ENCODE assay signal across 14 cellular contexts in the genomic region with DNA sequence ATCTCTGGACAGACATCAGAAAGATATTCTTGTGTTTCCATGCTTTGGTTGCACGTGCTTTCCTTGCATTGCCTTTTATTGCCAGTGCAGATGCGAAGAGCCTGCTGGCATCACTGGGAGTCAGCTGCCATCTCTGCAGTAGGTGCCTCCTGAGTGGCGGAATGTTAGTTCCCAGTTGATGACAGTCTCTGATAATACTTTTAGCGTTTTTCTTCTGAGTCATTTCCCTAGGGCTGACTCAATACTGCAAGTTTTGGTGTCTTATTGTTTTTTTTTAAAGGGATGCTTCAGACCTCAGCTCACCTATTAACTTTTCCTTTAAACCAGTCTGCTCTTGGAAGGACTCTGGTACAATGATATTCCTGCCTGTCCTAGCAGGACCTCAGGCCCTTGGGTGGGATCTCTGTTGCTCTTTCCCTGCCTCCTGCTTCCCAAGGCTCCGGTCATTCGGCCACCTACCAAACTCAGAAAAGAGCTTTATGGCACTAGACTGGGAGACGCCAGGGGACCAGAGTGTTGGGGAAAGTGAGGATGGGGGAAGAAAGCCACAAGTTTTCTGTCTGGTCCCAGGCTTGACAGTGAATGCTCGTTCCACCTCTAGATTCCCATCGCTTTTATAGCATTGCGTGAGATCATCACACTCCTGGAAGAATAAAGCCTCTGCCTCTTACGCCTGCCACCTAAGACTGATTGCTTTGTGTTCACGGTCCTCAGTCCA.
DNase-seq lines count a peak whose midpoint lies in the region; ATAC-seq, FAIRE-seq and TF ChIP-seq lines count a peak whose summit lies in the region.
"Had no signal": no experiment of that assay in that cellular context is flagged by ENCODE, and none has a peak within 500 bp of the region (broad histone marks: within the 10 kb centered on the region; RNA-seq: fewer than 3 reads in every experiment).

No MANE protein-coding gene starts in this region.

- CTCF ChIA-PET in BJ (lab: Yijun Ruan, JAX) (interaction anchor here (0.7 to 1.0 kb wide), 2 partner anchors 58 to 91 kb away, joined by 3 read pairs; no protein-coding TSS in a partner anchor), K562 (lab: Yijun Ruan, JAX; ENCODE audit: low intra/inter-chr PET ratio) (no interaction called here)

- no peak for ATAC-seq in K562
- no peak for ATAC-seq in GM21717 (IDR thresholded peaks at IDR 0.05; ENCODE audit: unreplicated experiment)
- ATAC-seq in HG03095 (IDR thresholded peaks at IDR 0.05; ENCODE audit: unreplicated experiment) = no peak
- ATAC-seq: heart left ventricle, T-cell had no signal

- H2AFZ ChIP-seq in K562 (ENCODE audit: low read depth, low read length) = no peak overlapping the region

- FAIRE-seq in K562 (lab: Jason Lieb, UNC) = no peak

- H3K4me3 ChIP-seq in BJ (ENCODE audit: low read depth, low read length) (no peak overlapping the region), K562 (no peak overlapping the region)
- H3K4me3 ChIP-seq: heart left ventricle, sigmoid colon had no signal

- TF ChIP-seq RAD21 in K562 (CRISPR knock-in tag; conservative IDR thresholded peaks at IDR 0.05 in 1 of 2, IDR thresholded peaks at IDR 0.05 in 1 of 2) = no peak

- TF ChIP-seq POLR2A in K562 (conservative IDR thresholded peaks at IDR 0.05) = no peak

- no peaks in the 10 kb centered on the region for H3K9me3 ChIP-seq in K562 (replicated peaks; ENCODE audit: control insufficient read depth, insufficient read depth, low read depth, low read length)
- H3K9me3 ChIP-seq: Caco-2 had no signal

- TF ChIP-seq CTCF in BJ (IDR thresholded peaks at IDR 0.05; ENCODE audit: insufficient read depth, low read depth, low read length) = no peak
- no peak for TF ChIP-seq CTCF in K562 (IDR thresholded peaks at IDR 0.05 in 2 of 3, conservative IDR thresholded peaks at IDR 0.05 in 1 of 3; ENCODE audit: insufficient read depth in 2 of 3, low read depth in 1 of 3, low read length in 3 of 3)

- no peaks in the 10 kb centered on the region for H3K9me1 ChIP-seq in K562 (ENCODE audit: control insufficient read depth, insufficient read depth, low read length)

- POLR2A ChIA-PET in BJ (lab: Charles Lee) (no interaction called here), K562 (lab: Yijun Ruan, JAX) (interaction anchor here (0.6 kb wide), 1 partner anchor 10 kb away, joined by 3 read pairs; no protein-coding TSS in a partner anchor)

- no peak for TF ChIP-seq EP300 in K562 (IDR thresholded peaks at IDR 0.05; ENCODE audit: low read length)

- H3K79me2 ChIP-seq in K562 (ENCODE audit: control insufficient read depth, insufficient read depth, low read length) = no peaks in the 10 kb centered on the region

- no peaks in the 10 kb centered on the region; the same call in 1 of the 2 replicates for H4K20me1 ChIP-seq in K562 (replicated peaks; ENCODE audit: control insufficient read depth, insufficient read depth, low read length)

- no TSS peak for BruUV-seq in K562 (replicated peaks; lab: Mats Ljungman, UMichigan)

- H3K27me3 ChIP-seq in BJ (ENCODE audit: control insufficient read depth, insufficient read depth, low read length) = no peaks in the 10 kb centered on the region
- 0 out of 5 replicates have a peak, but pooled peaks cover 4 to 6% of the 10 kb centered on the region in 2 experiments for H3K27me3 ChIP-seq in K562 (ENCODE audit: control insufficient read depth in 2 of 2, insufficient read depth in 2 of 2, low read length in 2 of 2)
- H3K27me3 ChIP-seq: heart left ventricle had no signal

- DNase-seq in BJ (ENCODE audit: low read depth) (peak; percentile 69), HT1080 (ENCODE audit: low read depth) (peak; percentile 96), K562 (ENCODE audit: extremely low read depth in 1 of 4, low spot score in 3 of 4) (no peak), kidney tubule cell (ENCODE audit: low spot score) (peak; percentile 90), HuH-7 (ENCODE audit: low spot score) (no peak)
- no peak for DNase-seq in stimulated activated CD4-positive, alpha-beta T cell treated with anti-CD3 and anti-CD28 coated beads, Interleukin-2, amount 100 ng/mL, for 24 hours
- DNase-seq: Caco-2, heart left ventricle, KG1, NCI-H69, sigmoid colon, T-cell had no signal

- intact Hi-C loops in K562 (cut with micrococcal nuclease) = no loop called here

- H3K36me3 ChIP-seq in BJ (ENCODE audit: control insufficient read depth, insufficient read depth, low read length) = no peaks in the 10 kb centered on the region
- no peaks in the 10 kb centered on the region for H3K36me3 ChIP-seq in K562 (ENCODE audit: control insufficient read depth, insufficient read depth, low read length)
- H3K36me3 ChIP-seq: heart left ventricle, sigmoid colon had no signal

- 1% methylated on average over 12 of the region's 12 CpGs for WGBS in K562 (ENCODE audit: insufficient coverage, low coverage, missing lambda C conversion rate)

- no peak overlapping the region for H3K4me2 ChIP-seq in K562 (ENCODE audit: insufficient read depth, low read length)

- in situ Hi-C loops in K562 (cut with MboI) = no loop called here

- H3K27ac ChIP-seq in K562 (ENCODE audit: extremely low read depth, low read depth, low read length) = no peak overlapping the region
- H3K27ac ChIP-seq: sigmoid colon had no signal

- H3K4me1 ChIP-seq in K562 (replicated peaks in 1 of 2; ENCODE audit: control insufficient read depth in 2 of 2, insufficient read depth in 2 of 2, low read length in 2 of 2) = no peaks in the 10 kb centered on the region
- H3K4me1 ChIP-seq: Caco-2, sigmoid colon had no signal

- H3K9ac ChIP-seq in K562 (ENCODE audit: insufficient read depth in 1 of 2, low read depth in 2 of 2, low read length in 2 of 2) = no peak overlapping the region

TF ChIP-seq in K562, 482 proteins besides CTCF, POLR2A, EP300 and RAD21 (continues in another document):
- TF ChIP-seq SOX6 (IDR thresholded peaks at IDR 0.05) (peak; percentile 72), HNRNPK (IDR thresholded peaks at IDR 0.05; ENCODE audit: low read depth, low read length, poor library complexity, severe bottlenecking) (no peak)

Comparison
In these comparisons a context has a peak if more than half of its experiments do, and no peak if none do; other contexts are left out.
1. DNase-seq: peak in BJ (single experiment), HT1080 (single experiment) and kidney tubule cell (single experiment); none in K562 (0 of 4), HuH-7 (single experiment) and stimulated activated CD4-positive, alpha-beta T cell treated with anti-CD3 and anti-CD28 coated beads, Interleukin-2, amount 100 ng/mL, for 24 hours (0 of 2).